ENCODE assay signal across 1 cellular context in genomic region chr3:193938613-193939012, GRCh38.
A peak's percentile ranks its signal among the peaks of the same experiment; 100 is the strongest.
TF ChIP-seq lines count a peak whose summit lies in the region.

No MANE protein-coding gene starts in this region.

TF ChIP-seq in GM23338, 12 proteins besides CTCF, POLR2A, EP300 and RAD21:
- TF ChIP-seq, protein P1, sequence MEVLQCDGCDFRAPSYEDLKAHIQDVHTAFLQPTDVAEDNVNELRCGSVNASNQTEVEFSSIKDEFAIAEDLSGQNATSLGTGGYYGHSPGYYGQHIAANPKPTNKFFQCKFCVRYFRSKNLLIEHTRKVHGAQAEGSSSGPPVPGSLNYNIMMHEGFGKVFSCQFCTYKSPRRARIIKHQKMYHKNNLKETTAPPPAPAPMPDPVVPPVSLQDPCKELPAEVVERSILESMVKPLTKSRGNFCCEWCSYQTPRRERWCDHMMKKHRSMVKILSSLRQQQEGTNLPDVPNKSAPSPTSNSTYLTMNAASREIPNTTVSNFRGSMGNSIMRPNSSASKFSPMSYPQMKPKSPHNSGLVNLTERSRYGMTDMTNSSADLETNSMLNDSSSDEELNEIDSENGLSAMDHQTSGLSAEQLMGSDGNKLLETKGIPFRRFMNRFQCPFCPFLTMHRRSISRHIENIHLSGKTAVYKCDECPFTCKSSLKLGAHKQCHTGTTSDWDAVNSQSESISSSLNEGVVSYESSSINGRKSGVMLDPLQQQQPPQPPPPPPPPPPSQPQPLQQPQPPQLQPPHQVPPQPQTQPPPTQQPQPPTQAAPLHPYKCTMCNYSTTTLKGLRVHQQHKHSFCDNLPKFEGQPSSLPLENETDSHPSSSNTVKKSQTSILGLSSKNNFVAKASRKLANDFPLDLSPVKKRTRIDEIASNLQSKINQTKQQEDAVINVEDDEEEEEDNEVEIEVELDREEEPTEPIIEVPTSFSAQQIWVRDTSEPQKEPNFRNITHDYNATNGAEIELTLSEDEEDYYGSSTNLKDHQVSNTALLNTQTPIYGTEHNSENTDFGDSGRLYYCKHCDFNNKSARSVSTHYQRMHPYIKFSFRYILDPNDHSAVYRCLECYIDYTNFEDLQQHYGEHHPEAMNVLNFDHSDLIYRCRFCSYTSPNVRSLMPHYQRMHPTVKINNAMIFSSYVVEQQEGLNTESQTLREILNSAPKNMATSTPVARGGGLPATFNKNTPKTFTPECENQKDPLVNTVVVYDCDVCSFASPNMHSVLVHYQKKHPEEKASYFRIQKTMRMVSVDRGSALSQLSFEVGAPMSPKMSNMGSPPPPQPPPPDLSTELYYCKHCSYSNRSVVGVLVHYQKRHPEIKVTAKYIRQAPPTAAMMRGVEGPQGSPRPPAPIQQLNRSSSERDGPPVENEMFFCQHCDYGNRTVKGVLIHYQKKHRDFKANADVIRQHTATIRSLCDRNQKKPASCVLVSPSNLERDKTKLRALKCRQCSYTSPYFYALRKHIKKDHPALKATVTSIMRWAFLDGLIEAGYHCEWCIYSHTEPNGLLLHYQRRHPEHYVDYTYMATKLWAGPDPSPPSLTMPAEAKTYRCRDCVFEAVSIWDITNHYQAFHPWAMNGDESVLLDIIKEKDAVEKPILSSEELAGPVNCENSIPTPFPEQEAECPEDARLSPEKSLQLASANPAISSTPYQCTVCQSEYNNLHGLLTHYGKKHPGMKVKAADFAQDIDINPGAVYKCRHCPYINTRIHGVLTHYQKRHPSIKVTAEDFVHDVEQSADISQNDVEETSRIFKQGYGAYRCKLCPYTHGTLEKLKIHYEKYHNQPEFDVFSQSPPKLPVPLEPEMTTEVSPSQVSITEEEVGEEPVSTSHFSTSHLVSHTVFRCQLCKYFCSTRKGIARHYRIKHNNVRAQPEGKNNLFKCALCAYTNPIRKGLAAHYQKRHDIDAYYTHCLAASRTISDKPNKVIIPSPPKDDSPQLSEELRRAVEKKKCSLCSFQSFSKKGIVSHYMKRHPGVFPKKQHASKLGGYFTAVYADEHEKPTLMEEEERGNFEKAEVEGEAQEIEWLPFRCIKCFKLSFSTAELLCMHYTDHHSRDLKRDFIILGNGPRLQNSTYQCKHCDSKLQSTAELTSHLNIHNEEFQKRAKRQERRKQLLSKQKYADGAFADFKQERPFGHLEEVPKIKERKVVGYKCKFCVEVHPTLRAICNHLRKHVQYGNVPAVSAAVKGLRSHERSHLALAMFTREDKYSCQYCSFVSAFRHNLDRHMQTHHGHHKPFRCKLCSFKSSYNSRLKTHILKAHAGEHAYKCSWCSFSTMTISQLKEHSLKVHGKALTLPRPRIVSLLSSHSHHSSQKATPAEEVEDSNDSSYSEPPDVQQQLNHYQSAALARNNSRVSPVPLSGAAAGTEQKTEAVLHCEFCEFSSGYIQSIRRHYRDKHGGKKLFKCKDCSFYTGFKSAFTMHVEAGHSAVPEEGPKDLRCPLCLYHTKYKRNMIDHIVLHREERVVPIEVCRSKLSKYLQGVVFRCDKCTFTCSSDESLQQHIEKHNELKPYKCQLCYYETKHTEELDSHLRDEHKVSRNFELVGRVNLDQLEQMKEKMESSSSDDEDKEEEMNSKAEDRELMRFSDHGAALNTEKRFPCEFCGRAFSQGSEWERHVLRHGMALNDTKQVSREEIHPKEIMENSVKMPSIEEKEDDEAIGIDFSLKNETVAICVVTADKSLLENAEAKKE (CRISPR knock-in tag; IDR thresholded peaks at IDR 0.05) = peak; percentile 32; the same call in 1 of the 2 replicates
- no peak for TF ChIP-seq NANOG (IDR thresholded peaks at IDR 0.05; ENCODE audit: borderline replicate concordance)
